16 cellular contexts compared by ENCODE assay signal in the genomic region with DNA sequence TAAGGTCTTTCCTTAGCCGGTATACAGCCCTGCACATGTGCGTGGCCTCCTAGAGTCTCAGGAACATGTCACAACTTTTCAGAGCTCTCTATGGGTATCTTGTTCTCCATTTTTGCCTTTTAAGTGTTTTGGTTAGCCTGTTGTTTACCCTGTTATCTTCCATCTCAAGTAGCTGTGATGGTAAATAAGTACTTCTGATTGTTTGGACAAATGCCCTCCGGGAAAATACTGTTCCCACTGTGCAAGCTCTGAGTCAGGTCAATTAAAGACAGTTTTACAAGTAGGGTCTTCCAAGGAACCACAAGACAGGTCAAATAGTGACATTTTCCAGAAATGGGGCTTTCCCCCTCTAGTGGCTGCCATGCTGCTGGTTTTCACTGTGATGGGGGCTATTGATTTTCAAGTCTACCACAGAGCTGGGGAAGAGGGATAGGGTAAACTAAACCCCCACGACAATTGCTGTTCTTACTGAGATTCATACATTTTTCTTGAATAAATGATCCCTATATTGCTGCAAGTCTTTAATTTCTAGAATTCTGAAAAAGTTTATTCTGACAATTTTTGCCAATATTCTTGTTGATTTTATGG. TPM values are rescaled to one million over a fixed set of nuclear protein-coding genes. Genes with fewer than 3 reads are reported as not detected.
DNase-seq lines count a peak whose midpoint lies in the region; ATAC-seq and TF ChIP-seq lines count a peak whose summit lies in the region.
"Had no signal": no experiment of that assay in that cellular context is flagged by ENCODE, and none has a peak within 500 bp of the region (broad histone marks: within the 10 kb centered on the region; RNA-seq: fewer than 3 reads in every experiment).

No MANE protein-coding gene starts in this region.

- CTCF ChIA-PET in A673 (lab: Charles Lee), result interaction anchor here (0.6 kb wide), 1 partner anchor 167 kb away, joined by 4 read pairs; no protein-coding TSS in a partner anchor

- TF ChIP-seq CTCF in A673 (conservative IDR thresholded peaks at IDR 0.05; ENCODE audit: low read depth, low read length) (peak; percentile 46), epithelial cell of esophagus (IDR thresholded peaks at IDR 0.05; ENCODE audit: insufficient read depth, low read depth, low read length, missing control alignments) (no peak)

- H3K4me1 ChIP-seq in A673 (ENCODE audit: insufficient read depth, low read length, poor library complexity, severe bottlenecking), result peaks cover 4% of the 10 kb centered on the region

- no peak overlapping the region for H3K4me3 ChIP-seq in A673 (ENCODE audit: low read depth, low read length, poor library complexity, severe bottlenecking)
- no peak overlapping the region for H3K4me3 ChIP-seq in epithelial cell of esophagus (ENCODE audit: low read length)

- no peak overlapping the region for H3K27ac ChIP-seq in A673 (ENCODE audit: low read depth, low read length, poor library complexity, severe bottlenecking)

- ATAC-seq in GM18502 (IDR thresholded peaks at IDR 0.05; ENCODE audit: poor library complexity, unreplicated experiment), result no peak
- ATAC-seq in GM21717 (IDR thresholded peaks at IDR 0.05; ENCODE audit: unreplicated experiment), result no peak
- ATAC-seq: left colon had no signal

- POLR2A ChIA-PET in A673 (lab: Charles Lee; ENCODE audit: low non-redundant PET), result no interaction called here

- H3K27me3 ChIP-seq in A673 (replicated peaks; ENCODE audit: insufficient read depth, low read depth, low read length, poor library complexity), result no peaks in the 10 kb centered on the region

- no TSS peak for BruUV-seq in A673 (replicated peaks; lab: Mats Ljungman, UMichigan)

- H3K36me3 ChIP-seq in A673 (ENCODE audit: insufficient read depth, low read length, poor library complexity, severe bottlenecking), result no peaks in the 10 kb centered on the region

- intact Hi-C loops in A673 (cut with micrococcal nuclease; ENCODE audit: unreplicated experiment), result no loop called here

- no peaks in the 10 kb centered on the region for H3K9me3 ChIP-seq in A673 (ENCODE audit: low read depth, low read length, poor library complexity, severe bottlenecking)

- DNase-seq in A673 (ENCODE audit: low spot score), result peak; percentile 32
- peak; percentile 6 for DNase-seq in ELR (ENCODE audit: low read depth)
- DNase-seq in NCI-H345 (lab: John Stamatoyannopoulos, UW), result peak; percentile 27
- peak; percentile 50 for DNase-seq in epithelial cell of esophagus (ENCODE audit: low read depth)
- no peak for DNase-seq in NCI-H1694 (lab: John Stamatoyannopoulos, UW)
- DNase-seq in activated CD4-positive, CD25-positive, alpha-beta regulatory T cell (lab: John Stamatoyannopoulos, UW), result no peak
- DNase-seq: activated CD4-positive, alpha-beta memory T cell treated with anti-CD3 and anti-CD28 coated beads for 36 hours; CD4-positive, CD25-positive, alpha-beta regulatory T cell; cortex of kidney; glutamatergic neuron; left colon; NCI-H1092; NK-92 treated with Interleukin-12 subunit alpha and Interleukin-12 subunit beta, amount 100 ng/mL, for 24 hours; T-helper 1 cell had no signal

RNA-seq across cellular contexts. Expression of gene CLYBL, which starts 4.3 kb away (rescaled TPM):
- total RNA-seq in A673 (2021), result 5.0 and 7.1 TPM in 2 replicates

Comparison
In these comparisons a context has a peak if more than half of its experiments do, and no peak if none do; other contexts are left out.
1. DNase-seq: peak in A673 (single experiment), ELR (single experiment), NCI-H345 (single experiment) and epithelial cell of esophagus (single experiment); none in NCI-H1694 (single experiment) and activated CD4-positive, CD25-positive, alpha-beta regulatory T cell (0 of 4).